8 cellular contexts compared by ENCODE assay signal in the genomic region with DNA sequence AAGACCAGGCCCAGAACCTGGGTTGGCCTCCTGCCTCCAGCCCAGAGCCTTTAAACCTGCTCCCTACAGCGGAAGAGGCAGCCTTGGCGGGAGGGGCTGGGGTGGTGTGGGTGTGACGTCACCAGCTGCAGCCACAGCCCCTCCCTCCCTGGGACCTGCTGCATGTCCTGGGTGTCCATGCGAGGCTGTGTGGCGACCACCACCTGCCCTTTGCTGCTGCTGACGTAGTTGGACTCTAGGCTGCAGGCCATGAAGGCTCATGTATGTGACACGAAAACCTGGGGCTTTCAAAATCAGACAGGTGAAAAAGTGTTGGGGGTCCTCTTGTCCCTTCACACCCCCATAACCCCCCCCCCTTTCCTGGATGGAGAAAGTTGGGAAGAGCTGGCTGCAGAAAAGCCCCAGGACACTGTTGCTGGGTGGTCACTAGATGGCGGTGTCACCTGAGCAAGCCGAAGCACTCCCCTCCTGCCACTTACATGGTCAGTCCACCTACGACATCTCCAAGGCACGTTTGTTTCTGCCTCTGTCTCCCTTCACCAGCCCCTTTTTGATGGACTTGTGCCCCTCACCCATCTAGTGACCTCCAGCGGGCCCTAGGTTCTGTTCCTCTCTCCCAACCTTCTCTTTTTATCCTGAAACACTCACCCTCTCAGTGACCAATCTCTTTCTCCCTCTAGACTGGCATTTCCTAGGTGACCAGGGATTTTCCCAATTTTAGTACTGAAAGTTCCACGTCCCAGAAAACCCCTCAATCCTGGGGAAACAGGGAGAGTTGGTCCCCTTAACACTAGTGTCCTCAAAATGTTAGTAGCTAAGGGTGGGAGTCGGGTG. TPM values are rescaled to one million over a fixed set of nuclear protein-coding genes. Genes with fewer than 3 reads are reported as not detected.
DNase-seq lines count a peak whose midpoint lies in the region; ATAC-seq and TF ChIP-seq lines count a peak whose summit lies in the region.

No MANE protein-coding gene starts in this region.

- H3K27ac Mint-ChIP-seq in CD8-positive, alpha-beta T cell = no peak overlapping the region

- peak; percentile 62 for ATAC-seq in CD8-positive, alpha-beta T cell
- peak; percentile 78 for ATAC-seq in gastroesophageal sphincter
- ATAC-seq in GM19035 (IDR thresholded peaks at IDR 0.05; ENCODE audit: unreplicated experiment) = no peak
- no peak for ATAC-seq in GM19324 (IDR thresholded peaks at IDR 0.05; ENCODE audit: low FRiP score, unreplicated experiment)

- intact Hi-C loops in CD8-positive, alpha-beta T cell (cut with DNase I, micrococcal nuclease) = loop anchor here (1.0 to 10.0 kb wide), 3 partner anchors 168 to 614 kb away; a partner anchor contains a TSS
- intact Hi-C loops in ovary (cut with DNase I) = no loop called here

- no peaks in the 10 kb centered on the region for H3K9me3 Mint-ChIP-seq in CD8-positive, alpha-beta T cell

- TF ChIP-seq POLR2A in gastroesophageal sphincter (IDR thresholded peaks at IDR 0.05) (no peak), ovary (IDR thresholded peaks at IDR 0.05) (no peak)

- no peaks in the 10 kb centered on the region for H3K9me3 ChIP-seq in CD8-positive, alpha-beta T cell (ENCODE audit: low read length)
- no peaks in the 10 kb centered on the region for H3K9me3 ChIP-seq in HAP-1
- no peaks in the 10 kb centered on the region for H3K9me3 ChIP-seq in gastroesophageal sphincter
- H3K9me3 ChIP-seq in ovary = no peaks in the 10 kb centered on the region

- H3K36me3 Mint-ChIP-seq in CD8-positive, alpha-beta T cell = no peaks in the 10 kb centered on the region

- 6 to 15% methylated on average over 5 to 6 of the region's 14 CpGs for WGBS in gastroesophageal sphincter (ENCODE audit: low coverage in 1 of 2), 2 donors
- WGBS in ovary, 3 donors = 41 to 49% (median 48%) methylated on average over 13 to 14 of the region's 14 CpGs

- POLR2A ChIA-PET in CD8-positive, alpha-beta T cell (lab: Charles Lee) = no interaction called here

- peak; percentile 45 for TF ChIP-seq CTCF in CD8-positive, alpha-beta T cell (IDR thresholded peaks at IDR 0.05)
- TF ChIP-seq CTCF in gastroesophageal sphincter (IDR thresholded peaks at IDR 0.05) (peak in 3 of 4 experiments; percentile 74 to 86 (median 76)), ovary (IDR thresholded peaks at IDR 0.05) (no peak)

- no peaks in the 10 kb centered on the region for H3K36me3 ChIP-seq in CD8-positive, alpha-beta T cell (ENCODE audit: insufficient read depth, low read length)
- H3K36me3 ChIP-seq in HAP-1 (replicated peaks) (no peaks in the 10 kb centered on the region), gastroesophageal sphincter (no peaks in the 10 kb centered on the region), ovary (no peaks in the 10 kb centered on the region)

- H3K4me1 ChIP-seq in CD8-positive, alpha-beta T cell (ENCODE audit: insufficient read depth, low read length) = no peaks in the 10 kb centered on the region
- H3K4me1 ChIP-seq in HAP-1 (no peaks in the 10 kb centered on the region), gastroesophageal sphincter (peaks cover 0 to 4% (median 0%) of the 10 kb centered on the region in 3 donors), ovary (ENCODE audit: insufficient read depth) (no peaks in the 10 kb centered on the region)

- no peak overlapping the region for H3K27ac ChIP-seq in CD8-positive, alpha-beta T cell (ENCODE audit: low read depth, low read length)
- no peak overlapping the region for H3K27ac ChIP-seq in gastroesophageal sphincter
- no peak overlapping the region for H3K27ac ChIP-seq in ovary

- in situ Hi-C loops in HAP-1 (cut with MboI; ENCODE audit: low sequenced_read_pairs) = no loop called here

- peaks cover 3% of the 10 kb centered on the region for H3K4me1 Mint-ChIP-seq in CD8-positive, alpha-beta T cell (ENCODE audit: low read depth)

- no peak overlapping the region for H3K4me3 Mint-ChIP-seq in CD8-positive, alpha-beta T cell

- CTCF ChIA-PET in CD8-positive, alpha-beta T cell (lab: Charles Lee) = interaction anchor here (0.6 to 6.1 kb wide), 23 partner anchors 9 to 385 kb away, joined by 3 to 84 read pairs (median 4); no protein-coding TSS in a partner anchor

- no peaks in the 10 kb centered on the region for H3K27me3 ChIP-seq in CD8-positive, alpha-beta T cell (ENCODE audit: insufficient read depth, low read length)
- no peaks in the 10 kb centered on the region for H3K27me3 ChIP-seq in HAP-1 (ENCODE audit: low read depth)
- H3K27me3 ChIP-seq in gastroesophageal sphincter = peaks cover 23% of the 10 kb centered on the region
- no peaks in the 10 kb centered on the region for H3K27me3 ChIP-seq in ovary

- no peak for TF ChIP-seq EP300 in gastroesophageal sphincter (IDR thresholded peaks at IDR 0.05)
- TF ChIP-seq EP300 in ovary (IDR thresholded peaks at IDR 0.05) = no peak

- DNase-seq in CD8-positive, alpha-beta T cell = peak in 4 of 7 experiments; percentile 22 to 64 (median 44)
- DNase-seq in HAP-1 (ENCODE audit: low spot score in 2 of 2) (peak; percentile 68 to 73), NCI-H82 (lab: John Stamatoyannopoulos, UW) (peak; percentile 69), ovary (peak in 3 of 5 donors; percentile 37 to 43 (median 41))
- peak; percentile 49 for DNase-seq in activated T-cell treated with anti-CD3 and anti-CD28 coated beads, Interleukin-2, amount 50 U/mL, for 1 hour

- peaks cover 3% of the 10 kb centered on the region for H3K27me3 Mint-ChIP-seq in CD8-positive, alpha-beta T cell (ENCODE audit: low read depth)

- no peak overlapping the region for H3K4me3 ChIP-seq in CD8-positive, alpha-beta T cell (ENCODE audit: low read depth, low read length)
- H3K4me3 ChIP-seq in HAP-1 (no peak overlapping the region), gastroesophageal sphincter (no peak overlapping the region), ovary (no peak overlapping the region)

RNA-seq across cellular contexts. Expression of a gene that starts 35.2 kb away (rescaled TPM):
- under 1 TPM in 1 of 2 experiments, not detected in 1; 0.11 TPM for total RNA-seq in CD8-positive, alpha-beta T cell
- total RNA-seq in gastroesophageal sphincter (1 to 10 TPM in 1 of 4 donors, under 1 TPM in 3; 0.16 to 1.1 (median 0.26) TPM), ovary (1 to 10 TPM in 2 of 7 donors, under 1 TPM in 3, not detected in 2; 0.13 to 3.3 (median 0.37) TPM)
- under 1 TPM; 0.05 to 0.06 TPM for polyA plus RNA-seq in ovary

Comparison
In these comparisons a context has a peak if more than half of its experiments do, and no peak if none do; other contexts are left out.
1. ATAC-seq: peak in CD8-positive, alpha-beta T cell (single experiment) and gastroesophageal sphincter (single experiment); none in GM19035 (single experiment) and GM19324 (single experiment).
2. CTCF ChIP-seq: peak in CD8-positive, alpha-beta T cell (single experiment) and gastroesophageal sphincter (3 of 4); none in ovary (0 of 3).
3. intact Hi-C loops: an anchor here in CD8-positive, alpha-beta T cell (1.0 to 10.0 kb wide); none called in ovary.
4. Peak in every context shown above with its lines, with median percentiles within 50 percentile points of each other: DNase-seq.